10 cellular contexts compared by ENCODE assay signal in genomic region chr15:57158589-57158988, GRCh38.
A peak's percentile ranks its signal among the peaks of the same experiment; 100 is the strongest.
DNase-seq lines count a peak whose midpoint lies in the region; ATAC-seq and TF ChIP-seq lines count a peak whose summit lies in the region.
"Had no signal": no experiment of that assay in that cellular context is flagged by ENCODE, and none has a peak within 500 bp of the region (broad histone marks: within the 10 kb centered on the region; RNA-seq: fewer than 3 reads in every experiment).

No MANE protein-coding gene starts in this region.

- no peaks in the 10 kb centered on the region for H3K9me3 Mint-ChIP-seq in Calu3 (ENCODE audit: low read depth, unreplicated experiment)

- no peak overlapping the region for H3K4me3 Mint-ChIP-seq in Calu3 (ENCODE audit: low read depth, unreplicated experiment)
- H3K4me3 Mint-ChIP-seq: activated CD4-positive, alpha-beta T cell treated with anti-CD3 and anti-CD28 coated beads for 36 hours had no signal

- CTCF ChIA-PET in Panc1 (lab: Charles Lee): no interaction called here
- CTCF ChIA-PET in Calu3 (lab: Charles Lee): no interaction called here

- H3K27me3 ChIP-seq in Panc1 (ENCODE audit: control insufficient read depth, insufficient read depth, low read length) (no peaks in the 10 kb centered on the region), fibroblast of lung (ENCODE audit: control insufficient read depth, insufficient read depth, low read length) (no peaks in the 10 kb centered on the region)

- H4K20me1 ChIP-seq in fibroblast of lung (ENCODE audit: control insufficient read depth, extremely low read depth, insufficient read depth, low read length): no peaks in the 10 kb centered on the region

- no peak overlapping the region for H3K27ac Mint-ChIP-seq in Calu3 (ENCODE audit: unreplicated experiment)
- H3K27ac Mint-ChIP-seq: activated CD4-positive, alpha-beta T cell treated with anti-CD3 and anti-CD28 coated beads for 36 hours had no signal

- H3K36me3 Mint-ChIP-seq in Calu3 (ENCODE audit: insufficient read depth, unreplicated experiment): peaks cover 1% of the 10 kb centered on the region

- H3K4me1 Mint-ChIP-seq in Calu3 (ENCODE audit: low read depth, unreplicated experiment): no peaks in the 10 kb centered on the region

- H3K4me1 ChIP-seq in Panc1 (ENCODE audit: control insufficient read depth, insufficient read depth, low read length) (no peaks in the 10 kb centered on the region), fibroblast of lung (ENCODE audit: control insufficient read depth, extremely low read depth, insufficient read depth, low read length) (peaks cover 8% of the 10 kb centered on the region)

- TF ChIP-seq CTCF in Panc1 (IDR thresholded peaks at IDR 0.05) (no peak), fibroblast of lung (conservative IDR thresholded peaks at IDR 0.05 in 1 of 2, IDR thresholded peaks at IDR 0.05 in 1 of 2; ENCODE audit: low read depth in 1 of 2, low read length in 2 of 2) (no peak), retinal pigment epithelial cell (conservative IDR thresholded peaks at IDR 0.05; ENCODE audit: low read depth, low read length) (no peak), Calu3 (IDR thresholded peaks at IDR 0.05; ENCODE audit: unreplicated experiment) (no peak)

- H3K36me3 ChIP-seq in Panc1 (ENCODE audit: control insufficient read depth, insufficient read depth, low read length) (no peaks in the 10 kb centered on the region), fibroblast of lung (ENCODE audit: control insufficient read depth, insufficient read depth, low read length) (no peaks in the 10 kb centered on the region)

- H3K27ac ChIP-seq in Panc1 (ENCODE audit: low read length): no peak overlapping the region
- H3K27ac ChIP-seq in fibroblast of lung (ENCODE audit: insufficient read depth, low read length): peak overlapping the region; percentile 16

- H3K4me3 ChIP-seq in Panc1 (ENCODE audit: low read depth in 2 of 2, low read length in 2 of 2) (no peak overlapping the region), fibroblast of lung (replicated peaks in 1 of 4; ENCODE audit: control extremely low read depth in 1 of 4, insufficient read depth in 1 of 4, low read depth in 3 of 4, low read length in 4 of 4) (no peak overlapping the region), retinal pigment epithelial cell (ENCODE audit: low read length) (no peak overlapping the region)

- no peak overlapping the region for H2AFZ ChIP-seq in fibroblast of lung (ENCODE audit: low read length)

- DNase-seq in NCI-H2171 treated with DMSO at 0.1 percent for 48 hours (lab: John Stamatoyannopoulos, UW): peak; percentile 11
- DNase-seq in NCI-H2171 (lab: John Stamatoyannopoulos, UW): no peak
- DNase-seq in Panc1 (ENCODE audit: low read depth, low spot score): no peak
- peak in 1 of 2 donors; percentile 65 for DNase-seq in fibroblast of lung (ENCODE audit: low read depth in 2 of 2)
- peak; percentile 49 for DNase-seq in retinal pigment epithelial cell (ENCODE audit: low read depth)
- no peak for DNase-seq in activated CD4-positive, alpha-beta T cell treated with anti-CD3 and anti-CD28 coated beads for 48 hours
- DNase-seq in Calu3: no peak
- DNase-seq: activated CD4-positive, alpha-beta T cell treated with anti-CD3 and anti-CD28 coated beads for 36 hours; NCI-H2107 had no signal

- no peak overlapping the region for H3K9ac ChIP-seq in fibroblast of lung (ENCODE audit: insufficient read depth, low read length)

- in situ Hi-C loops in Panc1 (cut with HindIII; ENCODE audit: low pct_unique_long_range_greater_than_20kb, low sequenced_read_pairs): no loop called here

- intact Hi-C loops in Panc1 (cut with micrococcal nuclease; ENCODE audit: unreplicated experiment) (no loop called here), Calu3 (cut with micrococcal nuclease; ENCODE audit: unreplicated experiment) (no loop called here)

- ATAC-seq in Panc1 (0 out of 2 replicates have a peak, but pooled peaks have one; percentile 58), GM18870 (IDR thresholded peaks at IDR 0.05; ENCODE audit: unreplicated experiment) (no peak)
- ATAC-seq: activated CD4-positive, alpha-beta T cell treated with anti-CD3 and anti-CD28 coated beads for 36 hours had no signal

- H3K9me3 ChIP-seq in Panc1 (ENCODE audit: control insufficient read depth, insufficient read depth, low read depth, low read length) (no peaks in the 10 kb centered on the region), fibroblast of lung (ENCODE audit: control insufficient read depth, insufficient read depth, low read depth, low read length) (no peaks in the 10 kb centered on the region)

- no peaks in the 10 kb centered on the region for H3K27me3 Mint-ChIP-seq in Calu3 (ENCODE audit: unreplicated experiment)
- H3K27me3 Mint-ChIP-seq: activated CD4-positive, alpha-beta T cell treated with anti-CD3 and anti-CD28 coated beads for 36 hours had no signal

- POLR2A ChIA-PET in Panc1 (lab: Charles Lee): no interaction called here

- peak overlapping the region; percentile 41 for H3K4me2 ChIP-seq in fibroblast of lung (ENCODE audit: extremely low read depth, insufficient read depth, low read length)

- no TSS peak for BruUV-seq in Panc1 (replicated peaks; lab: Mats Ljungman, UMichigan)
- no TSS peak for BruUV-seq in Calu3 (replicated peaks; lab: Mats Ljungman, UMichigan)

- H3K79me2 ChIP-seq in fibroblast of lung (ENCODE audit: control insufficient read depth, insufficient read depth, low read length): no peaks in the 10 kb centered on the region

Comparison
In these comparisons a context has a peak if more than half of its experiments do, and no peak if none do; other contexts are left out.
1. DNase-seq: peak in NCI-H2171 treated with DMSO at 0.1 percent for 48 hours (single experiment) and retinal pigment epithelial cell (single experiment); none in NCI-H2171 (single experiment), Panc1 (single experiment), activated CD4-positive, alpha-beta T cell treated with anti-CD3 and anti-CD28 coated beads for 48 hours (single experiment) and Calu3 (single experiment).